ENCODE assay signal across 20 cellular contexts in genomic region chr5:116525680-116526079, GRCh38. TPM values are rescaled to one million over a fixed set of nuclear protein-coding genes. Genes with fewer than 3 reads are reported as not detected.
DNase-seq lines count a peak whose midpoint lies in the region; ATAC-seq and TF ChIP-seq lines count a peak whose summit lies in the region.
"Had no signal": no experiment of that assay in that cellular context is flagged by ENCODE, and none has a peak within 500 bp of the region (broad histone marks: within the 10 kb centered on the region; RNA-seq: fewer than 3 reads in every experiment).

No MANE protein-coding gene starts in this region.

- H3K79me1 ChIP-seq in trophoblast cell (ENCODE audit: low read length): no peaks in the 10 kb centered on the region

- H4K8ac ChIP-seq in trophoblast cell (ENCODE audit: low read depth, low read length): no peak overlapping the region

- H3K9me3 Mint-ChIP-seq in Calu3 (ENCODE audit: low read depth, unreplicated experiment) (no peaks in the 10 kb centered on the region), mesothelial cell of epicardium (no peaks in the 10 kb centered on the region)
- no peaks in the 10 kb centered on the region for H3K9me3 Mint-ChIP-seq in activated CD4-positive, alpha-beta T cell treated with anti-CD3 and anti-CD28 coated beads for 36 hours (ENCODE audit: low read depth)
- H3K9me3 Mint-ChIP-seq: CD4-positive, alpha-beta T cell had no signal

- no peak for ATAC-seq in HG03432 (IDR thresholded peaks at IDR 0.05; ENCODE audit: unreplicated experiment)
- no peak for ATAC-seq in GM21825 (IDR thresholded peaks at IDR 0.05; ENCODE audit: unreplicated experiment)
- ATAC-seq in activated CD4-positive, alpha-beta T cell treated with anti-CD3 and anti-CD28 coated beads for 36 hours: no peak
- ATAC-seq: A549, GM12878, K562, Right ventricle myocardium inferior had no signal

- no TSS peak for BruUV-seq in Calu3 (replicated peaks; lab: Mats Ljungman, UMichigan)

- POLR2A ChIA-PET in activated CD4-positive, alpha-beta T cell treated with anti-CD3 and anti-CD28 coated beads for 36 hours (lab: Charles Lee): no interaction called here

- H2AK5ac ChIP-seq in trophoblast cell (ENCODE audit: low read length): no peak overlapping the region

- no peak overlapping the region for H2BK5ac ChIP-seq in trophoblast cell (ENCODE audit: low read depth, low read length, poor library complexity)

- peaks cover 45% of the 10 kb centered on the region for H3K4me1 Mint-ChIP-seq in Calu3 (ENCODE audit: low read depth, unreplicated experiment)
- peaks cover 82% of the 10 kb centered on the region for H3K4me1 Mint-ChIP-seq in mesothelial cell of epicardium
- no peaks in the 10 kb centered on the region for H3K4me1 Mint-ChIP-seq in activated CD4-positive, alpha-beta T cell treated with anti-CD3 and anti-CD28 coated beads for 36 hours

- H4K91ac ChIP-seq in trophoblast cell (ENCODE audit: low read depth, low read length): no peak overlapping the region

- no peak overlapping the region for H3K23ac ChIP-seq in trophoblast cell (ENCODE audit: low read length)

- H2BK12ac ChIP-seq in trophoblast cell (ENCODE audit: low read length): no peak overlapping the region

- H3K27ac Mint-ChIP-seq in Calu3 (ENCODE audit: unreplicated experiment) (peak overlapping the region; percentile 34), mesothelial cell of epicardium (peak overlapping the region; percentile 45)
- H3K27ac Mint-ChIP-seq in activated CD4-positive, alpha-beta T cell treated with anti-CD3 and anti-CD28 coated beads for 36 hours: no peak overlapping the region
- H3K27ac Mint-ChIP-seq: CD4-positive, alpha-beta T cell had no signal

- no peak overlapping the region for H3K18ac ChIP-seq in trophoblast cell (ENCODE audit: low read length)

- no peaks in the 10 kb centered on the region for H3K27me3 ChIP-seq in Peyer's patch
- H3K27me3 ChIP-seq in trophoblast cell (ENCODE audit: insufficient read depth, low read length): no peaks in the 10 kb centered on the region

- no peaks in the 10 kb centered on the region for H3K36me3 Mint-ChIP-seq in Calu3 (ENCODE audit: insufficient read depth, unreplicated experiment)
- no peaks in the 10 kb centered on the region for H3K36me3 Mint-ChIP-seq in mesothelial cell of epicardium
- no peaks in the 10 kb centered on the region for H3K36me3 Mint-ChIP-seq in activated CD4-positive, alpha-beta T cell treated with anti-CD3 and anti-CD28 coated beads for 36 hours (ENCODE audit: low read depth)

- no peak overlapping the region for H2BK120ac ChIP-seq in trophoblast cell (ENCODE audit: insufficient read depth, low read length, poor library complexity)

- intact Hi-C loops in Calu3 (cut with micrococcal nuclease; ENCODE audit: unreplicated experiment): loop anchor here (1.0 to 5.0 kb wide), 3 partner anchors 9 to 73 kb away; no protein-coding TSS in a partner anchor
- intact Hi-C loops in activated CD4-positive, alpha-beta T cell treated with anti-CD3 and anti-CD28 coated beads for 36 hours (cut with DNase I, micrococcal nuclease): no loop called here

- WGBS in trophoblast cell (ENCODE audit: extremely low coverage, insufficient coverage, insufficient read length): no CpG with 5 or more reads among the region's 3 CpGs

- peak in 1 of 2 donors; percentile 32 for TF ChIP-seq POLR2A in Peyer's patch (IDR thresholded peaks at IDR 0.05)

- peaks cover 0 to 52% (median 0%) of the 10 kb centered on the region in 4 donors for H3K4me1 ChIP-seq in Peyer's patch
- H3K4me1 ChIP-seq in trophoblast cell (ENCODE audit: control insufficient read depth in 1 of 2, insufficient read depth in 2 of 2, low read length in 2 of 2): peaks cover 3 to 10% of the 10 kb centered on the region in 2 experiments
- H3K4me1 ChIP-seq: A549 had no signal

- peak overlapping the region; percentile 95 for H3K4ac ChIP-seq in trophoblast cell (ENCODE audit: low read depth, low read length)

- CTCF ChIA-PET in Calu3 (lab: Charles Lee): interaction anchor here (0.6 kb wide), 2 partner anchors 190 to 426 kb away, joined by 3 to 5 read pairs; no protein-coding TSS in a partner anchor
- CTCF ChIA-PET in activated CD4-positive, alpha-beta T cell treated with anti-CD3 and anti-CD28 coated beads for 36 hours (lab: Charles Lee): no interaction called here

- H3K14ac ChIP-seq in trophoblast cell (ENCODE audit: low read length): no peak overlapping the region

- no peak overlapping the region for H3K4me2 ChIP-seq in trophoblast cell (ENCODE audit: low read length)
- H3K4me2 ChIP-seq: A549 had no signal

- peaks cover 15% of the 10 kb centered on the region for H3K79me2 ChIP-seq in trophoblast cell (ENCODE audit: control insufficient read depth, insufficient read depth, low read length, poor library complexity)

- no peaks in the 10 kb centered on the region for H3K9me3 ChIP-seq in Peyer's patch
- H3K9me3 ChIP-seq in trophoblast cell (ENCODE audit: insufficient read depth, low read depth, low read length): no peaks in the 10 kb centered on the region
- H3K9me3 ChIP-seq: A549 had no signal

- peak overlapping the region; percentile 61 for H3K4me3 Mint-ChIP-seq in Calu3 (ENCODE audit: low read depth, unreplicated experiment)
- H3K4me3 Mint-ChIP-seq in mesothelial cell of epicardium: no peak overlapping the region
- H3K4me3 Mint-ChIP-seq in activated CD4-positive, alpha-beta T cell treated with anti-CD3 and anti-CD28 coated beads for 36 hours: no peak overlapping the region
- H3K4me3 Mint-ChIP-seq: CD4-positive, alpha-beta T cell had no signal

- H4K12ac ChIP-seq in trophoblast cell (ENCODE audit: low read depth, low read length): no peak overlapping the region

- no peak overlapping the region for H2AFZ ChIP-seq in trophoblast cell (ENCODE audit: insufficient read depth, low read length, poor library complexity)
- H2AFZ ChIP-seq: GM23248 had no signal

- H3K36me3 ChIP-seq in Peyer's patch: no peaks in the 10 kb centered on the region
- H3K36me3 ChIP-seq in trophoblast cell (ENCODE audit: control insufficient read depth in 1 of 2, insufficient read depth in 2 of 2, low read length in 2 of 2): no peaks in the 10 kb centered on the region

- H3K9ac ChIP-seq in trophoblast cell (ENCODE audit: low read length): no peak overlapping the region
- H3K9ac ChIP-seq: GM23248 had no signal

- H3K27ac ChIP-seq in Peyer's patch: peak overlapping the region in 3 of 4 donors; percentile 1 to 67 (median 50)
- no peak overlapping the region for H3K27ac ChIP-seq in trophoblast cell (ENCODE audit: low read depth, low read length)
- H3K27ac ChIP-seq: A549, GM23248 had no signal

- H3K27me3 Mint-ChIP-seq in Calu3 (ENCODE audit: unreplicated experiment) (no peaks in the 10 kb centered on the region), mesothelial cell of epicardium (ENCODE audit: low read depth) (no peaks in the 10 kb centered on the region)
- no peaks in the 10 kb centered on the region for H3K27me3 Mint-ChIP-seq in activated CD4-positive, alpha-beta T cell treated with anti-CD3 and anti-CD28 coated beads for 36 hours
- H3K27me3 Mint-ChIP-seq: CD4-positive, alpha-beta T cell had no signal

- no peak for TF ChIP-seq CTCF in Calu3 (IDR thresholded peaks at IDR 0.05; ENCODE audit: unreplicated experiment)
- no peak for TF ChIP-seq CTCF in Peyer's patch (IDR thresholded peaks at IDR 0.05)
- TF ChIP-seq CTCF in mesothelial cell of epicardium (IDR thresholded peaks at IDR 0.05; ENCODE audit: unreplicated experiment): no peak

- DNase-seq in Calu3 (no peak), Peyer's patch (no peak), mesothelial cell of epicardium (ENCODE audit: low spot score in 2 of 2, unreplicated experiment in 2 of 2) (no peak), trophoblast cell (no peak), cerebellum (ENCODE audit: low spot score) (no peak)
- no peak for DNase-seq in activated CD4-positive, alpha-beta T cell treated with anti-CD3 and anti-CD28 coated beads for 36 hours
- DNase-seq: CD4-positive, alpha-beta T cell; DMS53; EL; GM23248; HCEC 1CT; NCI-H1105; NCI-H2081 treated with DMSO at 0.1 percent for 48 hours; NCI-H510A had no signal

- H3K4me3 ChIP-seq in Peyer's patch: no peak overlapping the region
- H3K4me3 ChIP-seq in trophoblast cell (ENCODE audit: low read depth, low read length): no peak overlapping the region
- H3K4me3 ChIP-seq: A549, GM12878, GM23248, K562 had no signal

RNA-seq across cellular contexts. Expression of gene SEMA6A, which starts 48.9 kb away (rescaled TPM):
- total RNA-seq in Calu3 (2022) (53.3 and 54.7 TPM in 2 replicates), Peyer's patch (100 to 1,000 TPM in 3 of 4 donors, 10 to 100 TPM in 1; 37.1 to 121 (median 111) TPM), mesothelial cell of epicardium (129 to 138 TPM (median 132 TPM) in 3 replicates), cerebellum (181 TPM)
- polyA plus RNA-seq in trophoblast cell (2013): 559 and 563 TPM in 2 replicates
- total RNA-seq in activated CD4-positive, alpha-beta T cell treated with anti-CD3 and anti-CD28 coated beads for 36 hours: not detected
- total RNA-seq: CD4-positive, alpha-beta T cell had no signal

Comparison
In these comparisons a context has a peak if more than half of its experiments do, and no peak if none do; other contexts are left out.
1. RNA of gene SEMA6A, which starts 48.9 kb away (total RNA-seq): 181 TPM in cerebellum (single experiment), 129 to 138 TPM in mesothelial cell of epicardium, 37.1 to 121 TPM in Peyer's patch and 53.3 to 54.7 TPM in Calu3; not detected in activated CD4-positive, alpha-beta T cell treated with anti-CD3 and anti-CD28 coated beads for 36 hours; every median in the first group is over 10 times any median in the second.